Comparison of ENCODE assay signal across 17 cellular contexts in the genomic region with DNA sequence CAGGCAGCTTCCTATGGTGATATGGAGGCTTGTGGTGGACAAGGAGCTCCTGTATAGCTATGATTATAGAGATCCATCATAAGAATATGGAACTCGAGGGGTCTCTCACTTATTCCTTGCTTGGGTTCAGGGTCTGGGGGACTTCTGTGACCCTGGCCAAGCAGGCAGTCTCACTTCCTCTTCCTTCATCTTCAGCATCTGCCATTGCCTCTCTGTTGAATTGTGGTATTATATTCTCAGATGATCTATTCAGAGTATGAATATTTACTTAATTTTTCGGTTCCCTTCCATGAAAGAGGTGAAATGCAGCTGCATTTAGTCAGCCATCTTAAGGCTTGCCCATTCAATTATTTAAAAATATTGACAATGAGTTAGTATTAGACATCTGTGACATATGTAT.
A peak's percentile ranks its signal among the peaks of the same experiment; 100 is the strongest.
DNase-seq lines count a peak whose midpoint lies in the region; ATAC-seq and TF ChIP-seq lines count a peak whose summit lies in the region.
"Had no signal": no experiment of that assay in that cellular context is flagged by ENCODE, and none has a peak within 500 bp of the region (broad histone marks: within the 10 kb centered on the region; RNA-seq: fewer than 3 reads in every experiment).

No MANE protein-coding gene starts in this region.

- H3K9me3 ChIP-seq in OCI-LY3 (ENCODE audit: insufficient read depth, low read length) (no peaks in the 10 kb centered on the region), left ventricle myocardium inferior (replicated peaks) (no peaks in the 10 kb centered on the region), WERI-Rb-1 (ENCODE audit: severe bottlenecking) (no peaks in the 10 kb centered on the region)
- H3K9me3 ChIP-seq: A549, Caco-2 had no signal

- no peaks in the 10 kb centered on the region for H3K79me2 ChIP-seq in OCI-LY3 (ENCODE audit: low read length)

- peaks cover 8% of the 10 kb centered on the region for H3K36me3 ChIP-seq in OCI-LY3 (replicated peaks; ENCODE audit: low read depth, low read length)
- no peaks in the 10 kb centered on the region for H3K36me3 ChIP-seq in left ventricle myocardium inferior
- no peaks in the 10 kb centered on the region for H3K36me3 ChIP-seq in WERI-Rb-1
- H3K36me3 ChIP-seq: BLaER1 treated with 17β-estradiol and CSF1 and Interleukin-3, amounts not matched to agents 10 nM and 100 nM had no signal

- peak overlapping the region; percentile 44 for H3K4me2 ChIP-seq in OCI-LY3 (ENCODE audit: low read length)
- H3K4me2 ChIP-seq: A549; BLaER1 treated with 17β-estradiol and CSF1 and Interleukin-3, amounts not matched to agents 10 nM and 100 nM had no signal

- intact Hi-C loops in left ventricle myocardium inferior (cut with micrococcal nuclease) = no loop called here

- H3K9ac ChIP-seq in OCI-LY3 (ENCODE audit: low read length) = no peak overlapping the region; the same call in 1 of the 2 replicates
- H3K9ac ChIP-seq: BLaER1 treated with 17β-estradiol and CSF1 and Interleukin-3, amounts not matched to agents 10 nM and 100 nM had no signal

- H3K4me3 ChIP-seq in GM12865 (ENCODE audit: low read depth, low read length) = no peak overlapping the region
- no peak overlapping the region for H3K4me3 ChIP-seq in OCI-LY3 (ENCODE audit: low read length)
- H3K4me3 ChIP-seq in left ventricle myocardium inferior = no peak overlapping the region
- no peak overlapping the region for H3K4me3 ChIP-seq in WERI-Rb-1 (ENCODE audit: low read depth, low read length)
- H3K4me3 ChIP-seq: A549; BLaER1 treated with 17β-estradiol and CSF1 and Interleukin-3, amounts not matched to agents 10 nM and 100 nM had no signal

- TF ChIP-seq CTCF in GM12865 (IDR thresholded peaks at IDR 0.05; ENCODE audit: insufficient read depth, low read depth, low read length, missing control alignments) = no peak
- no peak for TF ChIP-seq CTCF in OCI-LY3 (IDR thresholded peaks at IDR 0.05; ENCODE audit: low read depth, low read length)
- no peak for TF ChIP-seq CTCF in left ventricle myocardium inferior (IDR thresholded peaks at IDR 0.05; ENCODE audit: borderline replicate concordance)
- no peak for TF ChIP-seq CTCF in WERI-Rb-1 (IDR thresholded peaks at IDR 0.05; ENCODE audit: low read depth, low read length)

- ATAC-seq in GM18867 (IDR thresholded peaks at IDR 0.05; ENCODE audit: unreplicated experiment) (peak; percentile 73), GM19023 (IDR thresholded peaks at IDR 0.05; ENCODE audit: unreplicated experiment) (no peak)
- ATAC-seq: A549; CD8-positive, alpha-beta T cell had no signal

- H3K27ac ChIP-seq in OCI-LY3 (ENCODE audit: low read length) = peak overlapping the region; percentile 67
- H3K27ac ChIP-seq in left ventricle myocardium inferior (replicated peaks) = no peak overlapping the region
- H3K27ac ChIP-seq in WERI-Rb-1 = no peak overlapping the region
- H3K27ac ChIP-seq: 22Rv1; A549; BLaER1 treated with 17β-estradiol and CSF1 and Interleukin-3, amounts not matched to agents 10 nM and 100 nM; C4-2B had no signal

- DNase-seq in GM12865 (ENCODE audit: low read depth) = peak; percentile 0
- no peak for DNase-seq in left ventricle myocardium inferior
- DNase-seq in WERI-Rb-1 = no peak
- DNase-seq: AML-193; Caco-2; Calu3; CD4-positive, alpha-beta T cell; CD8-positive, alpha-beta T cell; DMS79 treated with DMSO at 0.1 percent for 48 hours; GF-D8 had no signal

- no peaks in the 10 kb centered on the region for H3K27me3 ChIP-seq in OCI-LY3 (ENCODE audit: low read depth, low read length)
- H3K27me3 ChIP-seq in left ventricle myocardium inferior (ENCODE audit: low read depth) = no peaks in the 10 kb centered on the region
- peaks cover 11% of the 10 kb centered on the region for H3K27me3 ChIP-seq in WERI-Rb-1 (ENCODE audit: insufficient read depth, low read depth, severe bottlenecking)
- H3K27me3 ChIP-seq: BLaER1 treated with 17β-estradiol and CSF1 and Interleukin-3, amounts not matched to agents 10 nM and 100 nM had no signal

- no peaks in the 10 kb centered on the region for H4K20me1 ChIP-seq in OCI-LY3 (ENCODE audit: insufficient read depth, low read length)
- H4K20me1 ChIP-seq: BLaER1 treated with 17β-estradiol and CSF1 and Interleukin-3, amounts not matched to agents 10 nM and 100 nM had no signal

- no peak overlapping the region; the same call in none of the 2 replicates for H2AFZ ChIP-seq in OCI-LY3 (ENCODE audit: low read depth, low read length)

- H3K4me1 ChIP-seq in OCI-LY3 (ENCODE audit: low read length) = peaks cover 25% of the 10 kb centered on the region
- no peaks in the 10 kb centered on the region for H3K4me1 ChIP-seq in left ventricle myocardium inferior
- H3K4me1 ChIP-seq: A549; BLaER1 treated with 17β-estradiol and CSF1 and Interleukin-3, amounts not matched to agents 10 nM and 100 nM; Caco-2 had no signal
